ENCODE assay signal across 1 cellular context in the genomic region with DNA sequence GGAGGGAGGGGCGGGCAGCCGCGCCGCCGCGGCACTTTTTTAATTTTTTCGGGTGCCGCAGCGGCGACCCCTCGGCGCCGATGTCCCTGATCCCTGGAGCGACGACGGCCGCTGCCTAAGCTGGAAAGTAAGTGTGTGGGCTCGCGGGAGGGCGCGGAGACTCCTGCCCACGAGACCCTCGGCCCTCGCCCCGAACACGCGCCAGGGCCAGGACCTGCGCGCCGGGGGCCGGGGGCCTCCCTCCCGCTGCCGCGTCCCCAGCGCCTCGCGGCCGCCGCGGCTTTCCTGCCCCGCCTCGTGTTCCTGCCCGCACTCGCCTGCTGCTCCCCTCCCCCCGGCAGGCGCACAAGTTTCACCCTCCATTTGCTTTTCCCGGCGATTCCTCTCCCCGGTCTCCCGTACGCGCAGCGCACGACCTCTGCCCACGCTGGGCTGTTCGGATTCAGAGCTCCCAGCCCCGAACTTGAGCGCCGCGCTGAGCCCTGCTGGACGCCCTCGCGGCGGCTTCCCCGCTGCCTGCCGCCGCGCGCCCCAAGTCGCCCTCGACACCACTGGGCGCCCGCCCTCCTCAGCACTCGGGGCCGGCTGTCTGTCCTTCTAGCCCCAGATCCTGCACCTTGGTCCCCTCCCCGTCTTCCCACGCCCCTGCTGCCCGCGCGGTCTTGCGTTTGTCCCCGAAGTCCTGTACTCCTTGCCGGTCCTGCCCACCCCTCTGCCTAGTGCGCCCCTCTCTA.
TF ChIP-seq lines count a peak whose summit lies in the region.

No MANE protein-coding gene starts in this region.

TF ChIP-seq in WTC11, 78 proteins besides CTCF, POLR2A, EP300 and RAD21 (continued from another document):
- TF ChIP-seq, protein P1, sequence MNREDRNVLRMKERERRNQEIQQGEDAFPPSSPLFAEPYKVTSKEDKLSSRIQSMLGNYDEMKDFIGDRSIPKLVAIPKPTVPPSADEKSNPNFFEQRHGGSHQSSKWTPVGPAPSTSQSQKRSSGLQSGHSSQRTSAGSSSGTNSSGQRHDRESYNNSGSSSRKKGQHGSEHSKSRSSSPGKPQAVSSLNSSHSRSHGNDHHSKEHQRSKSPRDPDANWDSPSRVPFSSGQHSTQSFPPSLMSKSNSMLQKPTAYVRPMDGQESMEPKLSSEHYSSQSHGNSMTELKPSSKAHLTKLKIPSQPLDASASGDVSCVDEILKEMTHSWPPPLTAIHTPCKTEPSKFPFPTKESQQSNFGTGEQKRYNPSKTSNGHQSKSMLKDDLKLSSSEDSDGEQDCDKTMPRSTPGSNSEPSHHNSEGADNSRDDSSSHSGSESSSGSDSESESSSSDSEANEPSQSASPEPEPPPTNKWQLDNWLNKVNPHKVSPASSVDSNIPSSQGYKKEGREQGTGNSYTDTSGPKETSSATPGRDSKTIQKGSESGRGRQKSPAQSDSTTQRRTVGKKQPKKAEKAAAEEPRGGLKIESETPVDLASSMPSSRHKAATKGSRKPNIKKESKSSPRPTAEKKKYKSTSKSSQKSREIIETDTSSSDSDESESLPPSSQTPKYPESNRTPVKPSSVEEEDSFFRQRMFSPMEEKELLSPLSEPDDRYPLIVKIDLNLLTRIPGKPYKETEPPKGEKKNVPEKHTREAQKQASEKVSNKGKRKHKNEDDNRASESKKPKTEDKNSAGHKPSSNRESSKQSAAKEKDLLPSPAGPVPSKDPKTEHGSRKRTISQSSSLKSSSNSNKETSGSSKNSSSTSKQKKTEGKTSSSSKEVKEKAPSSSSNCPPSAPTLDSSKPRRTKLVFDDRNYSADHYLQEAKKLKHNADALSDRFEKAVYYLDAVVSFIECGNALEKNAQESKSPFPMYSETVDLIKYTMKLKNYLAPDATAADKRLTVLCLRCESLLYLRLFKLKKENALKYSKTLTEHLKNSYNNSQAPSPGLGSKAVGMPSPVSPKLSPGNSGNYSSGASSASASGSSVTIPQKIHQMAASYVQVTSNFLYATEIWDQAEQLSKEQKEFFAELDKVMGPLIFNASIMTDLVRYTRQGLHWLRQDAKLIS (CRISPR knock-in tag; IDR thresholded peaks at IDR 0.05; ENCODE audit: borderline replicate concordance), result no peak
- TF ChIP-seq NR3C1 (CRISPR knock-in tag; conservative IDR thresholded peaks at IDR 0.05; ENCODE audit: low read depth) (no peak), ZNF423 (CRISPR knock-in tag; IDR thresholded peaks at IDR 0.05) (no peak), MYBL2 (CRISPR knock-in tag; IDR thresholded peaks at IDR 0.05) (no peak), SP1 (CRISPR knock-in tag; conservative IDR thresholded peaks at IDR 0.05) (no peak), ELF4 (CRISPR knock-in tag; IDR thresholded peaks at IDR 0.05; ENCODE audit: low read depth) (no peak), FOXK1 (CRISPR knock-in tag; IDR thresholded peaks at IDR 0.05) (no peak), NR1H2 (CRISPR knock-in tag; IDR thresholded peaks at IDR 0.05) (no peak), ZNF138 (CRISPR knock-in tag; conservative IDR thresholded peaks at IDR 0.05) (no peak), CREM (CRISPR knock-in tag; IDR thresholded peaks at IDR 0.05) (no peak; the same call in 1 of the 2 replicates), TEAD1 (CRISPR knock-in tag; IDR thresholded peaks at IDR 0.05) (no peak), GTF2I (CRISPR knock-in tag; conservative IDR thresholded peaks at IDR 0.05) (no peak), TEAD4 (CRISPR knock-in tag; IDR thresholded peaks at IDR 0.05) (no peak), FOXP1 (CRISPR knock-in tag; IDR thresholded peaks at IDR 0.05; ENCODE audit: borderline replicate concordance) (no peak), TP53 (CRISPR knock-in tag; IDR thresholded peaks at IDR 0.05) (no peak), ZNF232 (CRISPR knock-in tag; IDR thresholded peaks at IDR 0.05) (0 out of 2 replicates have a peak, but pooled peaks have one; percentile 9), ATF1 (CRISPR knock-in tag; IDR thresholded peaks at IDR 0.05) (no peak), TCF7 (CRISPR knock-in tag; IDR thresholded peaks at IDR 0.05; ENCODE audit: low read depth) (0 out of 2 replicates have a peak, but pooled peaks have one; percentile 60)
- TF ChIP-seq, protein P2, sequence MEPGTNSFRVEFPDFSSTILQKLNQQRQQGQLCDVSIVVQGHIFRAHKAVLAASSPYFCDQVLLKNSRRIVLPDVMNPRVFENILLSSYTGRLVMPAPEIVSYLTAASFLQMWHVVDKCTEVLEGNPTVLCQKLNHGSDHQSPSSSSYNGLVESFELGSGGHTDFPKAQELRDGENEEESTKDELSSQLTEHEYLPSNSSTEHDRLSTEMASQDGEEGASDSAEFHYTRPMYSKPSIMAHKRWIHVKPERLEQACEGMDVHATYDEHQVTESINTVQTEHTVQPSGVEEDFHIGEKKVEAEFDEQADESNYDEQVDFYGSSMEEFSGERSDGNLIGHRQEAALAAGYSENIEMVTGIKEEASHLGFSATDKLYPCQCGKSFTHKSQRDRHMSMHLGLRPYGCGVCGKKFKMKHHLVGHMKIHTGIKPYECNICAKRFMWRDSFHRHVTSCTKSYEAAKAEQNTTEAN (CRISPR knock-in tag; IDR thresholded peaks at IDR 0.05), result no peak
- TF ChIP-seq, protein P3, sequence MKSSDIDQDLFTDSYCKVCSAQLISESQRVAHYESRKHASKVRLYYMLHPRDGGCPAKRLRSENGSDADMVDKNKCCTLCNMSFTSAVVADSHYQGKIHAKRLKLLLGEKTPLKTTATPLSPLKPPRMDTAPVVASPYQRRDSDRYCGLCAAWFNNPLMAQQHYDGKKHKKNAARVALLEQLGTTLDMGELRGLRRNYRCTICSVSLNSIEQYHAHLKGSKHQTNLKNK (CRISPR knock-in tag; IDR thresholded peaks at IDR 0.05), result no peak
- TF ChIP-seq, protein P4, sequence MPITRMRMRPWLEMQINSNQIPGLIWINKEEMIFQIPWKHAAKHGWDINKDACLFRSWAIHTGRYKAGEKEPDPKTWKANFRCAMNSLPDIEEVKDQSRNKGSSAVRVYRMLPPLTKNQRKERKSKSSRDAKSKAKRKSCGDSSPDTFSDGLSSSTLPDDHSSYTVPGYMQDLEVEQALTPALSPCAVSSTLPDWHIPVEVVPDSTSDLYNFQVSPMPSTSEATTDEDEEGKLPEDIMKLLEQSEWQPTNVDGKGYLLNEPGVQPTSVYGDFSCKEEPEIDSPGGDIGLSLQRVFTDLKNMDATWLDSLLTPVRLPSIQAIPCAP (CRISPR knock-in tag; IDR thresholded peaks at IDR 0.05), result 0 out of 2 replicates have a peak, but pooled peaks have one; percentile 11
- TF ChIP-seq, protein P5, sequence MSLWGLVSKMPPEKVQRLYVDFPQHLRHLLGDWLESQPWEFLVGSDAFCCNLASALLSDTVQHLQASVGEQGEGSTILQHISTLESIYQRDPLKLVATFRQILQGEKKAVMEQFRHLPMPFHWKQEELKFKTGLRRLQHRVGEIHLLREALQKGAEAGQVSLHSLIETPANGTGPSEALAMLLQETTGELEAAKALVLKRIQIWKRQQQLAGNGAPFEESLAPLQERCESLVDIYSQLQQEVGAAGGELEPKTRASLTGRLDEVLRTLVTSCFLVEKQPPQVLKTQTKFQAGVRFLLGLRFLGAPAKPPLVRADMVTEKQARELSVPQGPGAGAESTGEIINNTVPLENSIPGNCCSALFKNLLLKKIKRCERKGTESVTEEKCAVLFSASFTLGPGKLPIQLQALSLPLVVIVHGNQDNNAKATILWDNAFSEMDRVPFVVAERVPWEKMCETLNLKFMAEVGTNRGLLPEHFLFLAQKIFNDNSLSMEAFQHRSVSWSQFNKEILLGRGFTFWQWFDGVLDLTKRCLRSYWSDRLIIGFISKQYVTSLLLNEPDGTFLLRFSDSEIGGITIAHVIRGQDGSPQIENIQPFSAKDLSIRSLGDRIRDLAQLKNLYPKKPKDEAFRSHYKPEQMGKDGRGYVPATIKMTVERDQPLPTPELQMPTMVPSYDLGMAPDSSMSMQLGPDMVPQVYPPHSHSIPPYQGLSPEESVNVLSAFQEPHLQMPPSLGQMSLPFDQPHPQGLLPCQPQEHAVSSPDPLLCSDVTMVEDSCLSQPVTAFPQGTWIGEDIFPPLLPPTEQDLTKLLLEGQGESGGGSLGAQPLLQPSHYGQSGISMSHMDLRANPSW (CRISPR knock-in tag; conservative IDR thresholded peaks at IDR 0.05; ENCODE audit: low read depth), result no peak
- TF ChIP-seq, protein P6, sequence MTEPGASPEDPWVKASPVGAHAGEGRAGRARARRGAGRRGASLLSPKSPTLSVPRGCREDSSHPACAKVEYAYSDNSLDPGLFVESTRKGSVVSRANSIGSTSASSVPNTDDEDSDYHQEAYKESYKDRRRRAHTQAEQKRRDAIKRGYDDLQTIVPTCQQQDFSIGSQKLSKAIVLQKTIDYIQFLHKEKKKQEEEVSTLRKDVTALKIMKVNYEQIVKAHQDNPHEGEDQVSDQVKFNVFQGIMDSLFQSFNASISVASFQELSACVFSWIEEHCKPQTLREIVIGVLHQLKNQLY (CRISPR knock-in tag; IDR thresholded peaks at IDR 0.05), result no peak
- TF ChIP-seq, protein P7, sequence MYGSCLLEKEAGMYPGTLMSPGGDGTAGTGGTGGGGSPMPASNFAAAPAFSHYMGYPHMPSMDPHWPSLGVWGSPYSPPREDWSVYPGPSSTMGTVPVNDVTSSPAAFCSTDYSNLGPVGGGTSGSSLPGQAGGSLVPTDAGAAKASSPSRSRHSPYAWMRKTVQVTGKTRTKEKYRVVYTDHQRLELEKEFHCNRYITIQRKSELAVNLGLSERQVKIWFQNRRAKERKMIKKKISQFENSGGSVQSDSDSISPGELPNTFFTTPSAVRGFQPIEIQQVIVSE (CRISPR knock-in tag; IDR thresholded peaks at IDR 0.05; ENCODE audit: borderline replicate concordance), result no peak
- TF ChIP-seq, protein P8, sequence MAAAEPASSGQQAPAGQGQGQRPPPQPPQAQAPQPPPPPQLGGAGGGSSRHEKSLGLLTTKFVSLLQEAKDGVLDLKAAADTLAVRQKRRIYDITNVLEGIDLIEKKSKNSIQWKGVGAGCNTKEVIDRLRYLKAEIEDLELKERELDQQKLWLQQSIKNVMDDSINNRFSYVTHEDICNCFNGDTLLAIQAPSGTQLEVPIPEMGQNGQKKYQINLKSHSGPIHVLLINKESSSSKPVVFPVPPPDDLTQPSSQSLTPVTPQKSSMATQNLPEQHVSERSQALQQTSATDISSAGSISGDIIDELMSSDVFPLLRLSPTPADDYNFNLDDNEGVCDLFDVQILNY (CRISPR knock-in tag; IDR thresholded peaks at IDR 0.05), result peak; percentile 37; the same call in 1 of the 2 replicates
- TF ChIP-seq, protein P9, sequence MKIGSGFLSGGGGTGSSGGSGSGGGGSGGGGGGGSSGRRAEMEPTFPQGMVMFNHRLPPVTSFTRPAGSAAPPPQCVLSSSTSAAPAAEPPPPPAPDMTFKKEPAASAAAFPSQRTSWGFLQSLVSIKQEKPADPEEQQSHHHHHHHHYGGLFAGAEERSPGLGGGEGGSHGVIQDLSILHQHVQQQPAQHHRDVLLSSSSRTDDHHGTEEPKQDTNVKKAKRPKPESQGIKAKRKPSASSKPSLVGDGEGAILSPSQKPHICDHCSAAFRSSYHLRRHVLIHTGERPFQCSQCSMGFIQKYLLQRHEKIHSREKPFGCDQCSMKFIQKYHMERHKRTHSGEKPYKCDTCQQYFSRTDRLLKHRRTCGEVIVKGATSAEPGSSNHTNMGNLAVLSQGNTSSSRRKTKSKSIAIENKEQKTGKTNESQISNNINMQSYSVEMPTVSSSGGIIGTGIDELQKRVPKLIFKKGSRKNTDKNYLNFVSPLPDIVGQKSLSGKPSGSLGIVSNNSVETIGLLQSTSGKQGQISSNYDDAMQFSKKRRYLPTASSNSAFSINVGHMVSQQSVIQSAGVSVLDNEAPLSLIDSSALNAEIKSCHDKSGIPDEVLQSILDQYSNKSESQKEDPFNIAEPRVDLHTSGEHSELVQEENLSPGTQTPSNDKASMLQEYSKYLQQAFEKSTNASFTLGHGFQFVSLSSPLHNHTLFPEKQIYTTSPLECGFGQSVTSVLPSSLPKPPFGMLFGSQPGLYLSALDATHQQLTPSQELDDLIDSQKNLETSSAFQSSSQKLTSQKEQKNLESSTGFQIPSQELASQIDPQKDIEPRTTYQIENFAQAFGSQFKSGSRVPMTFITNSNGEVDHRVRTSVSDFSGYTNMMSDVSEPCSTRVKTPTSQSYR (CRISPR knock-in tag; IDR thresholded peaks at IDR 0.05), result 0 out of 2 replicates have a peak, but pooled peaks have one; percentile 7
- TF ChIP-seq, protein P10, sequence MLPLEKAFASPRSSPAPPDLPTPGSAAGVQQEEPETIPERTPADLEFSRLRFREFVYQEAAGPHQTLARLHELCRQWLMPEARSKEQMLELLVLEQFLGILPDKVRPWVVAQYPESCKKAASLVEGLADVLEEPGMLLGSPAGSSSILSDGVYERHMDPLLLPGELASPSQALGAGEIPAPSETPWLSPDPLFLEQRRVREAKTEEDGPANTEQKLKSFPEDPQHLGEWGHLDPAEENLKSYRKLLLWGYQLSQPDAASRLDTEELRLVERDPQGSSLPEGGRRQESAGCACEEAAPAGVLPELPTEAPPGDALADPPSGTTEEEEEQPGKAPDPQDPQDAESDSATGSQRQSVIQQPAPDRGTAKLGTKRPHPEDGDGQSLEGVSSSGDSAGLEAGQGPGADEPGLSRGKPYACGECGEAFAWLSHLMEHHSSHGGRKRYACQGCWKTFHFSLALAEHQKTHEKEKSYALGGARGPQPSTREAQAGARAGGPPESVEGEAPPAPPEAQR (CRISPR knock-in tag; IDR thresholded peaks at IDR 0.05), result no peak
- TF ChIP-seq, protein P11, sequence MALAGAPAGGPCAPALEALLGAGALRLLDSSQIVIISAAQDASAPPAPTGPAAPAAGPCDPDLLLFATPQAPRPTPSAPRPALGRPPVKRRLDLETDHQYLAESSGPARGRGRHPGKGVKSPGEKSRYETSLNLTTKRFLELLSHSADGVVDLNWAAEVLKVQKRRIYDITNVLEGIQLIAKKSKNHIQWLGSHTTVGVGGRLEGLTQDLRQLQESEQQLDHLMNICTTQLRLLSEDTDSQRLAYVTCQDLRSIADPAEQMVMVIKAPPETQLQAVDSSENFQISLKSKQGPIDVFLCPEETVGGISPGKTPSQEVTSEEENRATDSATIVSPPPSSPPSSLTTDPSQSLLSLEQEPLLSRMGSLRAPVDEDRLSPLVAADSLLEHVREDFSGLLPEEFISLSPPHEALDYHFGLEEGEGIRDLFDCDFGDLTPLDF (CRISPR knock-in tag; IDR thresholded peaks at IDR 0.05), result no peak
